In the genomic region with DNA sequence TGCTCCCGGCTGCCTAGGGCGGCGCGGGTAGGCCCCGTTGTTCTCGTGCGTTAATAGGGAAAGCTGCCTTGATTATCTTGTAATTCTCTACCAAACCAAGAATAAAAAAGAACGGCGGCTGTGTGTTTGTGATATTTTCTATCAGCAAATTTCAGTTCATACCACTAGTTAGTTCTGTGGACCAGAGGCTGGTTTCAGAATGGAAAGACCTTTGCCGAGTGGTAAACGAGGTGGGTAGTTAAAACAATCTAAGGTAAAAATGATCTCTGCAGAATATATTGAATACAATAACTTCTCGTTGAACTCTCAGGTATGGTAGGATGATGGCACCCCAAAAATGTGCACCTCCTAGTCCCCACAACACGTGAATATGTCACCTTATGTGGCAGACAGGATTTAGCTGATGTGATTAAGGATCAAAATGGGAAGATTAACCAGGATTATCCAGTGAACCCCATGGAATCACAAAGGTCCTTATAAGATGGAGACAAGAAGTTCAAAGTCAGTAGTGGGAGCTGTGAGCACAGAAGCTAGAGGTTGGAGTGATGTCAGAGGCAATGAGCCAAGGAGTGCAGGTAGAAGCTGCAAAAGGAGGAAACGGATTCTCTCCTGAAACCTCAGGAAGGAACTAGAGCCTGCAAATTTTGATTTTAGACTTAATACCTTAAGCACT, we compare ENCODE assay signal across 8 cellular contexts. TPM values are rescaled to one million over a fixed set of nuclear protein-coding genes. Genes with fewer than 3 reads are reported as not detected.
DNase-seq lines count a peak whose midpoint lies in the region; ATAC-seq, FAIRE-seq and TF ChIP-seq lines count a peak whose summit lies in the region.

No MANE protein-coding gene starts in this region.

- POLR2A ChIA-PET in HepG2 (lab: Yijun Ruan, JAX): interaction anchor here (1.5 kb wide), 1 partner anchor 12 kb away, joined by 3 read pairs; no protein-coding TSS in a partner anchor

- no peak for TF ChIP-seq RAD21 in HepG2 (CRISPR knock-in tag; IDR thresholded peaks at IDR 0.05)

- no peaks in the 10 kb centered on the region for H3K9me3 ChIP-seq in ES-I3 (ENCODE audit: control insufficient read depth, insufficient read depth, low read length)
- no peaks in the 10 kb centered on the region for H3K9me3 ChIP-seq in HUES6 (ENCODE audit: control insufficient read depth, insufficient read depth, low read depth, low read length)
- H3K9me3 ChIP-seq in adrenal gland (replicated peaks in 1 of 3): no peaks in the 10 kb centered on the region
- no peaks in the 10 kb centered on the region for H3K9me3 ChIP-seq in HepG2 (ENCODE audit: low read length)
- H3K9me3 ChIP-seq in tibial artery: no peaks in the 10 kb centered on the region

- H3K36me3 ChIP-seq in ES-I3 (ENCODE audit: insufficient read depth, low read length) (no peaks in the 10 kb centered on the region), HUES6 (ENCODE audit: control insufficient read depth, insufficient read depth, low read length) (no peaks in the 10 kb centered on the region; the same call in 1 of the 2 replicates), adrenal gland (replicated peaks in 1 of 2) (no peaks in the 10 kb centered on the region), HepG2 (replicated peaks in 1 of 2; ENCODE audit: control insufficient read depth in 1 of 2, insufficient read depth in 2 of 2, low read length in 2 of 2) (peaks cover 0 to 5% of the 10 kb centered on the region in 2 experiments; a peak in 1 of 5 replicates), tibial artery (no peaks in the 10 kb centered on the region)

- ATAC-seq in HepG2: no peak
- no peak for ATAC-seq in HG03097 (IDR thresholded peaks at IDR 0.05; ENCODE audit: low FRiP score, unreplicated experiment)
- no peak for ATAC-seq in HG03469 (IDR thresholded peaks at IDR 0.05; ENCODE audit: unreplicated experiment)

- FAIRE-seq in HepG2 (lab: Jason Lieb, UNC): no peak

- TF ChIP-seq POLR2A in adrenal gland (IDR thresholded peaks at IDR 0.05) (no peak), HepG2 (IDR thresholded peaks at IDR 0.05; ENCODE audit: insufficient read depth in 1 of 2, low read depth in 2 of 2, low read length in 2 of 2) (no peak)

- H3K27me3 ChIP-seq in HUES6 (ENCODE audit: control insufficient read depth, insufficient read depth, low read length) (peaks cover 10% of the 10 kb centered on the region), adrenal gland (no peaks in the 10 kb centered on the region), HepG2 (ENCODE audit: control insufficient read depth in 1 of 2, insufficient read depth in 2 of 2, low read length in 2 of 2) (no peaks in the 10 kb centered on the region), tibial artery (no peaks in the 10 kb centered on the region)

- TF ChIP-seq CTCF in adrenal gland (IDR thresholded peaks at IDR 0.05) (no peak), HepG2 (CRISPR knock-in tag; IDR thresholded peaks at IDR 0.05) (no peak), tibial artery (IDR thresholded peaks at IDR 0.05) (peak in 1 of 2 experiments; percentile 14)

- CTCF ChIA-PET in HepG2 (lab: Yijun Ruan, JAX; ENCODE audit: low intra/inter-chr PET ratio, low total read pairs): no interaction called here

- H2AFZ ChIP-seq in HepG2 (ENCODE audit: low read length): no peak overlapping the region

- peak overlapping the region; percentile 98 for H3K4me2 ChIP-seq in HepG2 (ENCODE audit: low read depth, low read length)

- H3K9ac ChIP-seq in ES-I3 (ENCODE audit: low read depth, low read length): peak overlapping the region; percentile 87
- H3K9ac ChIP-seq in HUES6 (ENCODE audit: low read length): peak overlapping the region; percentile 68
- H3K9ac ChIP-seq in HepG2 (ENCODE audit: insufficient read depth, low read depth, low read length): peak overlapping the region; percentile 97

- no peaks in the 10 kb centered on the region for H4K20me1 ChIP-seq in HepG2 (ENCODE audit: insufficient read depth, low read length)

- intact Hi-C loops in adrenal gland (cut with DNase I): loop anchor here in 1 of 2 donors (10.0 kb wide), 1 partner anchor 190 kb away; a partner anchor contains a TSS
- intact Hi-C loops in HepG2 (cut with micrococcal nuclease; ENCODE audit: unreplicated experiment): loop anchor here (5.0 kb wide), 2 partner anchors 62 to 193 kb away; a partner anchor contains a TSS
- intact Hi-C loops in tibial artery (cut with DNase I; ENCODE audit: low total_unique reads): loop anchor here (5.0 to 10.0 kb wide), 4 partner anchors 193 to 823 kb away; a partner anchor contains a TSS

- in situ Hi-C loops in HepG2 (cut with HindIII; ENCODE audit: extremely low pct_ligation_motif_present, low pct_unique_long_range_greater_than_20kb): no loop called here

- H3K4me1 ChIP-seq in ES-I3 (ENCODE audit: insufficient read depth, low read length): peaks cover 14% of the 10 kb centered on the region
- peaks cover 28% of the 10 kb centered on the region for H3K4me1 ChIP-seq in HUES6 (ENCODE audit: control insufficient read depth, insufficient read depth, low read length)
- peaks cover 9 to 22% of the 10 kb centered on the region in 2 donors for H3K4me1 ChIP-seq in adrenal gland (replicated peaks in 1 of 2)
- H3K4me1 ChIP-seq in HepG2 (ENCODE audit: insufficient read depth, low read length): peaks cover 58% of the 10 kb centered on the region
- peaks cover 0 to 47% (median 16%) of the 10 kb centered on the region in 4 donors for H3K4me1 ChIP-seq in tibial artery

- TF ChIP-seq EP300 in HepG2 (IDR thresholded peaks at IDR 0.05; ENCODE audit: low read depth in 2 of 2, low read length in 2 of 2) (no peak), HepG2 (CRISPR knock-in tag; IDR thresholded peaks at IDR 0.05; ENCODE audit: borderline replicate concordance) (no peak)

- BruUV-seq in HepG2 (replicated peaks; lab: Mats Ljungman, UMichigan): TSS peak; percentile 71

- H3K79me2 ChIP-seq in HepG2 (ENCODE audit: insufficient read depth, low read length): peaks cover 37% of the 10 kb centered on the region

- DNase-seq in adrenal gland: no peak
- no peak for DNase-seq in HepG2 (ENCODE audit: low spot score)
- no peak for DNase-seq in tibial artery
- DNase-seq in inferior parietal cortex (ENCODE audit: extremely low spot score): no peak

- 4 to 9% (median 5%) methylated on average over 13 to 14 of the region's 14 CpGs for WGBS in adrenal gland, 4 donors
- WGBS in HepG2 (ENCODE audit: low lambda C conversion rate): 6% methylated on average over 14 of the region's 14 CpGs

- H3K27ac ChIP-seq in HUES6 (ENCODE audit: low read depth, low read length) (no peak overlapping the region), adrenal gland (peak overlapping the region in 4 of 5 donors; percentile 87 to 99 (median 97)), HepG2 (ENCODE audit: extremely low read length, insufficient read depth, low read length) (peak overlapping the region; percentile 96), tibial artery (peak overlapping the region; percentile 94 to 97)

- peak overlapping the region; percentile 70 for H3K4me3 ChIP-seq in HUES6 (ENCODE audit: low read depth, low read length)
- H3K4me3 ChIP-seq in adrenal gland: peak overlapping the region in 1 of 4 donors; percentile 61
- H3K4me3 ChIP-seq in HepG2 (replicated peaks in 1 of 3; ENCODE audit: insufficient read depth in 1 of 3, low read depth in 2 of 3, low read length in 3 of 3): peak overlapping the region; percentile 66 to 82 (median 73)
- peak overlapping the region; percentile 61 to 76 for H3K4me3 ChIP-seq in tibial artery

RNA-seq across cellular contexts. Expression of a gene that starts 0.6 kb away (rescaled TPM):
- total RNA-seq in adrenal gland: 10 to 100 TPM; 13.6 to 32.8 (median 27.2) TPM
- polyA plus RNA-seq in adrenal gland: 10 to 100 TPM in 1 of 3 donors, 1 to 10 TPM in 2; 3.9 to 33.3 (median 5.6) TPM
- 44.4 and 67.9 TPM in 2 replicates for total RNA-seq in HepG2 (2016; rRNA removed; fragmentation: Illumina TruSeq; extraction: Trizol)
- total RNA-seq in HepG2 (2016; cell fraction: cytosol; rRNA removed; fragmentation: Illumina TruSeq; extraction: Trizol; ENCODE audit: low read depth): 10.4 and 12.7 TPM in 2 replicates
- 44.5 and 66.3 TPM in 2 replicates for total RNA-seq in HepG2 (2016; cell fraction: insoluble cytoplasmic fraction; rRNA removed; fragmentation: Illumina TruSeq; extraction: Trizol)
- 34.3 and 42.9 TPM in 2 replicates for total RNA-seq in HepG2 (2016; cell fraction: membrane; rRNA removed; fragmentation: Illumina TruSeq; extraction: Trizol)
- total RNA-seq in HepG2 (2016; cell fraction: nucleus; rRNA removed; fragmentation: Illumina TruSeq; extraction: Trizol): 29.7 and 33.6 TPM in 2 replicates
- polyA plus RNA-seq in HepG2 (2011; rRNA removed): 22.6 and 32.1 TPM in 2 replicates
- polyA plus RNA-seq in HepG2 (2011; cell fraction: cytosol; rRNA removed): 11.1 and 19.6 TPM in 2 replicates
- 8.6 and 13.8 TPM in 2 replicates for polyA plus RNA-seq in HepG2 (2011; cell fraction: nucleus; rRNA removed)
- polyA plus RNA-seq in HepG2 (2012): 26.2 and 40.6 TPM in 2 replicates
- polyA plus RNA-seq in HepG2 (2016; cell fraction: cytosol; fragmentation: Illumina TruSeq; extraction: Trizol; ENCODE audit: low read depth): 3.5 and 4.6 TPM in 2 replicates
- polyA plus RNA-seq in HepG2 (2016; cell fraction: insoluble cytoplasmic fraction; fragmentation: Illumina TruSeq; extraction: Trizol; ENCODE audit: low read depth): 49.3 and 51.9 TPM in 2 replicates
- polyA plus RNA-seq in HepG2 (2016; cell fraction: membrane; fragmentation: Illumina TruSeq; extraction: Trizol; ENCODE audit: low read depth): 14.3 and 17.2 TPM in 2 replicates
- 25.5 and 26.7 TPM in 2 replicates for polyA plus RNA-seq in HepG2 (2016; cell fraction: nucleus; fragmentation: Illumina TruSeq; extraction: Trizol; ENCODE audit: insufficient read depth, low read depth)
- polyA minus RNA-seq in HepG2 (2011; rRNA and poly(A)+ RNA removed; ENCODE audit: low replicate concordance): 9.1 and 15.6 TPM in 2 replicates
- polyA minus RNA-seq in HepG2 (2011; cell fraction: cytosol; rRNA and poly(A)+ RNA removed): 25.9 and 35.6 TPM in 2 replicates
- 51.6 and 68.6 TPM in 2 replicates for polyA minus RNA-seq in HepG2 (2011; cell fraction: nucleus; rRNA and poly(A)+ RNA removed)

RNA-seq across cellular contexts. Expression of a gene that starts 5.0 kb away (rescaled TPM):
- total RNA-seq in adrenal gland (10 to 100 TPM in 7 of 8 donors, 1 to 10 TPM in 1; 9.9 to 29.3 (median 17.4) TPM), HepG2 (2016; rRNA removed; fragmentation: Illumina TruSeq; extraction: Trizol) (19.7 and 23.4 TPM in 2 replicates)
- polyA plus RNA-seq in adrenal gland (10 to 100 TPM in 1 of 3 donors, 1 to 10 TPM in 2; 4.7 to 11.0 (median 5.9) TPM), HepG2 (2011; rRNA removed) (21.2 and 23.5 TPM in 2 replicates)
- 116 and 134 TPM in 2 replicates for total RNA-seq in HepG2 (2016; cell fraction: cytosol; rRNA removed; fragmentation: Illumina TruSeq; extraction: Trizol; ENCODE audit: low read depth)
- 18.7 and 25.1 TPM in 2 replicates for total RNA-seq in HepG2 (2016; cell fraction: insoluble cytoplasmic fraction; rRNA removed; fragmentation: Illumina TruSeq; extraction: Trizol)
- total RNA-seq in HepG2 (2016; cell fraction: membrane; rRNA removed; fragmentation: Illumina TruSeq; extraction: Trizol): 50.6 and 53.0 TPM in 2 replicates
- total RNA-seq in HepG2 (2016; cell fraction: nucleus; rRNA removed; fragmentation: Illumina TruSeq; extraction: Trizol): 24.7 and 25.8 TPM in 2 replicates
- polyA plus RNA-seq in HepG2 (2011; cell fraction: cytosol; rRNA removed): 6.4 and 11.9 TPM in 2 replicates
- polyA plus RNA-seq in HepG2 (2011; cell fraction: nucleus; rRNA removed): 11.8 and 16.0 TPM in 2 replicates
- polyA plus RNA-seq in HepG2 (2012): 23.5 and 24.1 TPM in 2 replicates
- polyA plus RNA-seq in HepG2 (2016; cell fraction: cytosol; fragmentation: Illumina TruSeq; extraction: Trizol; ENCODE audit: low read depth): 5.2 and 5.6 TPM in 2 replicates
- polyA plus RNA-seq in HepG2 (2016; cell fraction: insoluble cytoplasmic fraction; fragmentation: Illumina TruSeq; extraction: Trizol; ENCODE audit: low read depth): 15.3 and 15.6 TPM in 2 replicates
- polyA plus RNA-seq in HepG2 (2016; cell fraction: membrane; fragmentation: Illumina TruSeq; extraction: Trizol; ENCODE audit: low read depth): 11.4 and 12.9 TPM in 2 replicates
- polyA plus RNA-seq in HepG2 (2016; cell fraction: nucleus; fragmentation: Illumina TruSeq; extraction: Trizol; ENCODE audit: insufficient read depth, low read depth): 22.3 and 22.4 TPM in 2 replicates
- 32.3 and 43.0 TPM in 2 replicates for polyA minus RNA-seq in HepG2 (2011; rRNA and poly(A)+ RNA removed; ENCODE audit: low replicate concordance)
- polyA minus RNA-seq in HepG2 (2011; cell fraction: cytosol; rRNA and poly(A)+ RNA removed): 21.2 and 26.6 TPM in 2 replicates
- 47.5 and 59.8 TPM in 2 replicates for polyA minus RNA-seq in HepG2 (2011; cell fraction: nucleus; rRNA and poly(A)+ RNA removed)
